Comparison of ENCODE assay signal across 8 cellular contexts in genomic region chr9:3732077-3733038, GRCh38.
A peak's percentile ranks its signal among the peaks of the same experiment; 100 is the strongest.
DNase-seq lines count a peak whose midpoint lies in the region; ATAC-seq and TF ChIP-seq lines count a peak whose summit lies in the region.

No MANE protein-coding gene starts in this region.

- no peak for TF ChIP-seq POLR2A in erythroblast (IDR thresholded peaks at IDR 0.05; ENCODE audit: low read length)

- peak; percentile 67 for DNase-seq in DMS153 (lab: John Stamatoyannopoulos, UW)
- peak; percentile 72 for DNase-seq in NCI-H2227 treated with DMSO at 0.1 percent for 48 hours (lab: John Stamatoyannopoulos, UW)
- DNase-seq in activated CD4-positive, alpha-beta T cell treated with anti-CD3 and anti-CD28 coated beads for 48 hours: peak; percentile 51
- peak; percentile 28 to 53 for DNase-seq in erythroblast (lab: John Stamatoyannopoulos, UW)
- DNase-seq in myocyte (ENCODE audit: low read depth): peak; percentile 87
- DNase-seq in ureter (ENCODE audit: low spot score): peak; percentile 74

- peak; percentile 85 for ATAC-seq in GM19438 (IDR thresholded peaks at IDR 0.05; ENCODE audit: low read depth, unreplicated experiment)
- peak; percentile 89 for ATAC-seq in HG03439 (IDR thresholded peaks at IDR 0.05; ENCODE audit: unreplicated experiment)

Comparison
In these comparisons a context has a peak if more than half of its experiments do, and no peak if none do; other contexts are left out.
1. Peak in every context shown above with its lines: DNase-seq and ATAC-seq.